In the genomic region with DNA sequence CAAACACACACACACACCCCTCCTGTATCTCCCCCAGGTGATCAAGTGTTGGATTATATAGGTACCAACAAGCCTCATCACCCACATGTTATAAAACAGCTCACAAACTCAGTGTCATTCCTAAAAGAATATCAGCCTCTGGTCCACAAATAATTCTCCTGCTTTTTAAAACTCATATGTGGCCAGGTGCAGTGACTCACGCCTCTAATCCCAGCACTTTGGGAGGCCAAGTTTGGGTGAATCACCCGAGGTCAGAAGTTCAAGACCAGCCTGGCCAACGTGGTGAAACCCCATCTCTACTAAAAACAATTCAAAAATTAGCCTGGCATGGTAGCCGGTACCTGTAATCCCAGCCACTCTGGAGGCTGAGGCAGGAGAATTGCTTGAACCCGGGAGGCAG, we compare ENCODE assay signal across 29 cellular contexts.
DNase-seq lines count a peak whose midpoint lies in the region; ATAC-seq, FAIRE-seq and TF ChIP-seq lines count a peak whose summit lies in the region.
"Had no signal": no experiment of that assay in that cellular context is flagged by ENCODE, and none has a peak within 500 bp of the region (broad histone marks: within the 10 kb centered on the region; RNA-seq: fewer than 3 reads in every experiment).

No MANE protein-coding gene starts in this region.

- H3K36me3 ChIP-seq in MG63 (no peaks in the 10 kb centered on the region), astrocyte (ENCODE audit: insufficient read depth, low read length) (no peaks in the 10 kb centered on the region)

- no peak overlapping the region for H3K9ac ChIP-seq in astrocyte (ENCODE audit: low read length)

- H3K27me3 ChIP-seq in MG63 = no peaks in the 10 kb centered on the region
- H3K27me3 ChIP-seq in astrocyte (ENCODE audit: insufficient read depth, low read length) = no peaks in the 10 kb centered on the region

- DNase-seq in H4 (ENCODE audit: low spot score) = peak; percentile 5
- peak; percentile 74 for DNase-seq in MG63
- peak; percentile 48 for DNase-seq in astrocyte (ENCODE audit: low read depth)
- DNase-seq in fibroblast of peridontal ligament (ENCODE audit: extremely low read depth) = peak; percentile 8
- no peak for DNase-seq in OCI-M2 (lab: John Stamatoyannopoulos, UW; ENCODE audit: unreplicated experiment)
- DNase-seq in SKM-1 (lab: John Stamatoyannopoulos, UW; ENCODE audit: unreplicated experiment) = no peak
- DNase-seq: activated CD4-positive, alpha-beta T cell treated with anti-CD3 and anti-CD28 coated beads for 48 hours; activated effector memory CD4-positive, alpha-beta T cell treated with anti-CD3 and anti-CD28 coated beads, Interleukin-2, amount 50 U/mL, for 16 hours; caudate nucleus; CD8-positive, alpha-beta T cell; DMS 273 treated with DMSO at 0.1 percent for 48 hours; effector memory CD8-positive, alpha-beta T cell; H9; left cardiac atrium; NCI-H1105 treated with DMSO at 0.1 percent for 48 hours; NCI-H2029; NCI-H524 treated with DMSO at 0.1 percent for 48 hours; NK-92 treated with Interleukin-12 subunit alpha and Interleukin-12 subunit beta, amount 100 ng/mL, for 24 hours; PC-9; SIG-M5; SW 1271; trophoblast cell had no signal

- H3K27ac ChIP-seq in astrocyte (ENCODE audit: low read depth, low read length) = no peak overlapping the region
- H3K27ac ChIP-seq: PC-9, skin epidermis had no signal

- H3K4me1 Mint-ChIP-seq in astrocyte (ENCODE audit: low read depth, unreplicated experiment) = no peaks in the 10 kb centered on the region
- H3K4me1 Mint-ChIP-seq: H9; nephron; stimulated activated memory B cell treated with anti-CD40 and anti-IgM and Interleukin-4, amounts not matched to agents 10 μg/mL and 1 μg/mL and 100 μg/mL, for 72 hours had no signal

- no peak for FAIRE-seq in astrocyte (lab: Jason Lieb, UNC)
- FAIRE-seq: frontal cortex had no signal

- H3K9me3 Mint-ChIP-seq in astrocyte (ENCODE audit: unreplicated experiment) = no peaks in the 10 kb centered on the region
- H3K9me3 Mint-ChIP-seq: CD8-positive, alpha-beta T cell; effector memory CD8-positive, alpha-beta T cell; H9; nephron; stimulated activated memory B cell treated with anti-CD40 and anti-IgM and Interleukin-4, amounts not matched to agents 10 μg/mL and 1 μg/mL and 100 μg/mL, for 72 hours had no signal

- ATAC-seq in HG03378 (IDR thresholded peaks at IDR 0.05; ENCODE audit: unreplicated experiment) (no peak), HG02571 (IDR thresholded peaks at IDR 0.05; ENCODE audit: unreplicated experiment) (no peak)
- ATAC-seq: CD8-positive, alpha-beta T cell; effector memory CD8-positive, alpha-beta T cell; left cardiac atrium; stimulated activated memory B cell treated with anti-CD40 and anti-IgM and Interleukin-4, amounts not matched to agents 10 μg/mL and 1 μg/mL and 100 μg/mL, for 72 hours had no signal

- H4K20me1 ChIP-seq in astrocyte (ENCODE audit: insufficient read depth, low read length) = no peaks in the 10 kb centered on the region

- H3K9me3 ChIP-seq in MG63 = no peaks in the 10 kb centered on the region
- no peaks in the 10 kb centered on the region for H3K9me3 ChIP-seq in astrocyte (ENCODE audit: insufficient read depth, low read depth, low read length)

- H3K4me3 ChIP-seq in MG63 (no peak overlapping the region), astrocyte (ENCODE audit: insufficient read depth, low read depth, low read length) (no peak overlapping the region)
- H3K4me3 ChIP-seq: PC-9, skin epidermis had no signal

- H3K36me3 Mint-ChIP-seq in astrocyte (ENCODE audit: low read depth, unreplicated experiment) = no peaks in the 10 kb centered on the region
- H3K36me3 Mint-ChIP-seq: activated naive CD8-positive, alpha-beta T cell; CD8-positive, alpha-beta T cell; stimulated activated memory B cell treated with anti-CD40 and anti-IgM and Interleukin-4, amounts not matched to agents 10 μg/mL and 1 μg/mL and 100 μg/mL, for 72 hours had no signal

- no peak overlapping the region for H2AFZ ChIP-seq in astrocyte (ENCODE audit: low read depth, low read length)
- H2AFZ ChIP-seq: PC-9 had no signal

- H3K27me3 Mint-ChIP-seq in astrocyte (ENCODE audit: low read depth, unreplicated experiment) = peaks cover 6% of the 10 kb centered on the region
- H3K27me3 Mint-ChIP-seq: effector memory CD8-positive, alpha-beta T cell; stimulated activated memory B cell treated with anti-CD40 and anti-IgM and Interleukin-4, amounts not matched to agents 10 μg/mL and 1 μg/mL and 100 μg/mL, for 72 hours had no signal

- no peak overlapping the region for H3K27ac Mint-ChIP-seq in astrocyte (ENCODE audit: unreplicated experiment)
- H3K27ac Mint-ChIP-seq: activated naive CD8-positive, alpha-beta T cell; CD8-positive, alpha-beta T cell; effector memory CD8-positive, alpha-beta T cell; H9; nephron; stimulated activated memory B cell treated with anti-CD40 and anti-IgM and Interleukin-4, amounts not matched to agents 10 μg/mL and 1 μg/mL and 100 μg/mL, for 72 hours had no signal

- no peaks in the 10 kb centered on the region for H3K4me1 ChIP-seq in astrocyte (ENCODE audit: insufficient read depth, low read length)

- H3K4me2 ChIP-seq in astrocyte (ENCODE audit: low read length) = no peak overlapping the region
- H3K4me2 ChIP-seq: PC-9 had no signal

- no peak overlapping the region for H3K4me3 Mint-ChIP-seq in astrocyte (ENCODE audit: unreplicated experiment)
- H3K4me3 Mint-ChIP-seq: activated naive CD8-positive, alpha-beta T cell; CD8-positive, alpha-beta T cell; effector memory CD8-positive, alpha-beta T cell; H9; nephron; stimulated activated memory B cell treated with anti-CD40 and anti-IgM and Interleukin-4, amounts not matched to agents 10 μg/mL and 1 μg/mL and 100 μg/mL, for 72 hours had no signal

- no peaks in the 10 kb centered on the region for H3K79me2 ChIP-seq in astrocyte (ENCODE audit: insufficient read depth, low read length)

- no peak for TF ChIP-seq CTCF in astrocyte (IDR thresholded peaks at IDR 0.05; ENCODE audit: insufficient read depth, low read depth, low read length)

Comparison
In these comparisons a context has a peak if more than half of its experiments do, and no peak if none do; other contexts are left out.
1. DNase-seq: peak in H4 (single experiment), MG63 (single experiment), astrocyte (single experiment) and fibroblast of peridontal ligament (single experiment); none in OCI-M2 (single experiment) and SKM-1 (single experiment).